In genomic region chr3:112364291-112364690, GRCh38 we compare ENCODE assay signal across 14 cellular contexts. TPM values are rescaled to one million over a fixed set of nuclear protein-coding genes. Genes with fewer than 3 reads are reported as not detected.
DNase-seq lines count a peak whose midpoint lies in the region; ATAC-seq lines count a peak whose summit lies in the region.
"Had no signal": no experiment of that assay in that cellular context is flagged by ENCODE, and none has a peak within 500 bp of the region (broad histone marks: within the 10 kb centered on the region; RNA-seq: fewer than 3 reads in every experiment).

No MANE protein-coding gene starts in this region.

- CTCF ChIA-PET in naive thymus-derived CD4-positive, alpha-beta T cell (lab: Charles Lee), result no interaction called here

- peak; percentile 48 to 66 for ATAC-seq in activated CD4-positive, CD25-positive, alpha-beta regulatory T cell treated with anti-CD3 and anti-CD28 coated beads, Interleukin-2, amount 50 U/mL, for 24 hours
- ATAC-seq in GM21515 (IDR thresholded peaks at IDR 0.05; ENCODE audit: unreplicated experiment), result peak; percentile 52
- ATAC-seq in naive thymus-derived CD4-positive, alpha-beta T cell, result no peak

- peaks cover 0 to 4% of the 10 kb centered on the region in 2 donors for H3K4me1 ChIP-seq in naive thymus-derived CD4-positive, alpha-beta T cell (ENCODE audit: control insufficient read depth in 2 of 2, insufficient read depth in 2 of 2, low read length in 2 of 2)
- H3K4me1 ChIP-seq: testis had no signal

- H3K36me3 ChIP-seq in naive thymus-derived CD4-positive, alpha-beta T cell (ENCODE audit: control insufficient read depth in 2 of 3, insufficient read depth in 3 of 3, low read length in 3 of 3), result no peaks in the 10 kb centered on the region
- H3K36me3 ChIP-seq: cardiac muscle cell had no signal

- no peaks in the 10 kb centered on the region for H3K9me3 ChIP-seq in naive thymus-derived CD4-positive, alpha-beta T cell (ENCODE audit: control insufficient read depth in 2 of 3, low read length in 3 of 3)
- H3K9me3 ChIP-seq: testis had no signal

- DNase-seq in activated CD4-positive, CD25-positive, alpha-beta regulatory T cell (lab: John Stamatoyannopoulos, UW), result no peak
- DNase-seq in naive thymus-derived CD4-positive, alpha-beta T cell, result no peak
- no peak for DNase-seq in DMS 273 treated with DMSO at 0.1 percent for 48 hours (lab: John Stamatoyannopoulos, UW)
- no peak for DNase-seq in COLO829 (ENCODE audit: low spot score)
- no peak for DNase-seq in NCI-H510A (lab: John Stamatoyannopoulos, UW)
- DNase-seq: 8988T; foreskin melanocyte; stimulated activated CD4-positive, alpha-beta T cell treated with anti-CD3 and anti-CD28 coated beads, Interleukin-15, amount 100 ng/mL, for 24 hours; testis had no signal

- intact Hi-C loops in naive thymus-derived CD4-positive, alpha-beta T cell (cut with micrococcal nuclease), result no loop called here

- H3K4me3 Mint-ChIP-seq in IgD-negative memory B cell, result peak overlapping the region; percentile 25 to 86 (median 72)
- H3K4me3 Mint-ChIP-seq in naive thymus-derived CD4-positive, alpha-beta T cell, result peak overlapping the region in 8 of 10 donors; percentile 30 to 66 (median 54)

- H3K36me3 Mint-ChIP-seq in IgD-negative memory B cell, result peaks cover 5% of the 10 kb centered on the region
- H3K36me3 Mint-ChIP-seq in naive thymus-derived CD4-positive, alpha-beta T cell, result peaks cover 0 to 23% (median 6%) of the 10 kb centered on the region in 5 donors

- H3K27ac Mint-ChIP-seq in IgD-negative memory B cell, result peak overlapping the region in 2 of 3 donors; percentile 4 to 69
- H3K27ac Mint-ChIP-seq in naive thymus-derived CD4-positive, alpha-beta T cell, result peak overlapping the region; percentile 26 to 85 (median 78)

- no peaks in the 10 kb centered on the region for H3K27me3 Mint-ChIP-seq in IgD-negative memory B cell
- no peaks in the 10 kb centered on the region for H3K27me3 Mint-ChIP-seq in naive thymus-derived CD4-positive, alpha-beta T cell

- peaks cover 26% of the 10 kb centered on the region in 3 donors for H3K4me1 Mint-ChIP-seq in IgD-negative memory B cell
- peaks cover under 1 to 32% (median 26%) of the 10 kb centered on the region in 7 donors for H3K4me1 Mint-ChIP-seq in naive thymus-derived CD4-positive, alpha-beta T cell

- H3K27ac ChIP-seq in naive thymus-derived CD4-positive, alpha-beta T cell (ENCODE audit: low read depth, low read length), result peak overlapping the region; percentile 24
- H3K27ac ChIP-seq: cardiac muscle cell, testis had no signal

- no peak overlapping the region for H3K4me3 ChIP-seq in naive thymus-derived CD4-positive, alpha-beta T cell (ENCODE audit: low read length)
- H3K4me3 ChIP-seq: cardiac muscle cell, testis had no signal

- POLR2A ChIA-PET in naive thymus-derived CD4-positive, alpha-beta T cell (lab: Charles Lee), result interaction anchor here (1.0 kb wide), 1 partner anchor 10 kb away, joined by 3 read pairs; no protein-coding TSS in a partner anchor

- no peaks in the 10 kb centered on the region for H3K9me3 Mint-ChIP-seq in IgD-negative memory B cell
- H3K9me3 Mint-ChIP-seq in naive thymus-derived CD4-positive, alpha-beta T cell, result no peaks in the 10 kb centered on the region

- no peaks in the 10 kb centered on the region for H3K27me3 ChIP-seq in naive thymus-derived CD4-positive, alpha-beta T cell (ENCODE audit: control insufficient read depth in 2 of 2, insufficient read depth in 2 of 2, low read length in 2 of 2)
- H3K27me3 ChIP-seq: cardiac muscle cell, testis had no signal

RNA-seq across cellular contexts. Expression of gene CD200, which starts 31.3 kb away (rescaled TPM):
- polyA plus RNA-seq in IgD-negative memory B cell, result 40.9 TPM
- 1 to 10 TPM; 2.5 to 9.1 (median 2.9) TPM for total RNA-seq in naive thymus-derived CD4-positive, alpha-beta T cell
- 1 to 10 TPM; 2.5 to 3.0 TPM for polyA plus RNA-seq in naive thymus-derived CD4-positive, alpha-beta T cell
- total RNA-seq: MCF 10A had no signal

Comparison
In these comparisons a context has a peak if more than half of its experiments do, and no peak if none do; other contexts are left out.
1. RNA of gene CD200, which starts 31.3 kb away (polyA plus RNA-seq): 40.9 TPM in IgD-negative memory B cell (single experiment); 2.5 to 3.0 TPM in naive thymus-derived CD4-positive, alpha-beta T cell; every median in the first group is over 10 times any median in the second.